14 cellular contexts compared by ENCODE assay signal in genomic region chr7:157567666-157568065, GRCh38.
DNase-seq lines count a peak whose midpoint lies in the region; ATAC-seq, FAIRE-seq and TF ChIP-seq lines count a peak whose summit lies in the region.
"Had no signal": no experiment of that assay in that cellular context is flagged by ENCODE, and none has a peak within 500 bp of the region (broad histone marks: within the 10 kb centered on the region; RNA-seq: fewer than 3 reads in every experiment).

No MANE protein-coding gene starts in this region.

- FAIRE-seq in RCC 7860 (lab: Jason Lieb, UNC) (no peak), urothelium cell line (lab: Jason Lieb, UNC) (no peak)
- FAIRE-seq: endometrium had no signal

- H2BK12ac ChIP-seq in neuronal stem cell (ENCODE audit: low read length): no peak overlapping the region

- H3K9me3 ChIP-seq in PC-3 (ENCODE audit: low read length): no peaks in the 10 kb centered on the region
- H3K9me3 ChIP-seq in neuronal stem cell (replicated peaks in 1 of 2; ENCODE audit: control insufficient read depth in 2 of 2, insufficient read depth in 1 of 2, low read depth in 1 of 2, low read length in 2 of 2): peaks cover 7 to 20% of the 10 kb centered on the region in 2 donors
- H3K9me3 ChIP-seq: mucosa of descending colon had no signal

- H3K4me1 ChIP-seq in PC-3 (ENCODE audit: insufficient read depth, low read length) (peaks cover 48% of the 10 kb centered on the region), neuronal stem cell (ENCODE audit: control insufficient read depth in 2 of 2, insufficient read depth in 1 of 2, low read depth in 1 of 2, low read length in 2 of 2) (peaks cover 22 to 26% of the 10 kb centered on the region in 2 donors)

- H3K9me2 ChIP-seq in PC-3 (replicated peaks; ENCODE audit: low read length): no peaks in the 10 kb centered on the region

- POLR2A ChIA-PET in activated CD4-positive, alpha-beta T cell treated with anti-CD3 and anti-CD28 coated beads, Interleukin-2, amount 10 ng/mL, durations not matched to agents 7 days and 5 days (lab: Charles Lee): no interaction called here
- POLR2A ChIA-PET in PC-3 (lab: Charles Lee; ENCODE audit: unreplicated experiment): no interaction called here

- no TSS peak for BruUV-seq in PC-3 (replicated peaks; lab: Mats Ljungman, UMichigan)

- H3K36me3 Mint-ChIP-seq in activated CD4-positive, alpha-beta T cell treated with anti-CD3 and anti-CD28 coated beads, Interleukin-2, amount 10 ng/mL, durations not matched to agents 7 days and 5 days (ENCODE audit: low read depth): no peaks in the 10 kb centered on the region
- H3K36me3 Mint-ChIP-seq in effector memory CD8-positive, alpha-beta T cell (ENCODE audit: insufficient read depth): peaks cover 12% of the 10 kb centered on the region

- H3K27me3 Mint-ChIP-seq in activated CD4-positive, alpha-beta T cell treated with anti-CD3 and anti-CD28 coated beads, Interleukin-2, amount 10 ng/mL, durations not matched to agents 7 days and 5 days: peaks cover 2% of the 10 kb centered on the region
- H3K27me3 Mint-ChIP-seq in effector memory CD8-positive, alpha-beta T cell: peaks cover 12 to 27% of the 10 kb centered on the region in 2 donors

- peak overlapping the region; percentile 82 for H3K18ac ChIP-seq in neuronal stem cell (ENCODE audit: low read length)

- peak overlapping the region; percentile 11; the same call in 1 of the 2 replicates for H3K9ac ChIP-seq in PC-3 (ENCODE audit: low read length)
- peak overlapping the region; percentile 39 for H3K9ac ChIP-seq in neuronal stem cell (ENCODE audit: low read depth, low read length, poor library complexity)

- no peaks in the 10 kb centered on the region for H3K79me2 ChIP-seq in PC-3 (ENCODE audit: low read length)

- H3K4me1 Mint-ChIP-seq in activated CD4-positive, alpha-beta T cell treated with anti-CD3 and anti-CD28 coated beads, Interleukin-2, amount 10 ng/mL, durations not matched to agents 7 days and 5 days: peaks cover 38% of the 10 kb centered on the region
- H3K4me1 Mint-ChIP-seq in effector memory CD8-positive, alpha-beta T cell (ENCODE audit: low read depth in 2 of 2): peaks cover 11 to 16% of the 10 kb centered on the region in 2 donors

- no peak for DNase-seq in activated CD4-positive, alpha-beta T cell treated with anti-CD3 and anti-CD28 coated beads, Interleukin-2, amount 10 ng/mL, durations not matched to agents 7 days and 5 days
- DNase-seq in activated CD4-positive, alpha-beta T cell treated with anti-CD3 and anti-CD28 coated beads, Interleukin-2, amount 50 U/mL, for 4 hours: no peak
- DNase-seq in PC-3: no peak
- DNase-seq in effector memory CD8-positive, alpha-beta T cell: no peak
- DNase-seq in neuronal stem cell (ENCODE audit: low spot score): no peak
- DNase-seq in activated CD4-positive, CD25-positive, alpha-beta regulatory T cell (lab: John Stamatoyannopoulos, UW): no peak
- DNase-seq in RCC 7860 (ENCODE audit: low spot score): no peak
- DNase-seq in urothelium cell line (ENCODE audit: low spot score): no peak
- DNase-seq: left cardiac atrium, mucosa of descending colon, NCI-H2107, WERI-Rb-1 had no signal

- no peaks in the 10 kb centered on the region for H3K27me3 ChIP-seq in PC-3 (ENCODE audit: low read length)
- H3K27me3 ChIP-seq in neuronal stem cell (ENCODE audit: control insufficient read depth in 3 of 3, insufficient read depth in 3 of 3, low read depth in 1 of 3, low read length in 3 of 3): no peaks in the 10 kb centered on the region

- H3K9me3 Mint-ChIP-seq in activated CD4-positive, alpha-beta T cell treated with anti-CD3 and anti-CD28 coated beads, Interleukin-2, amount 10 ng/mL, durations not matched to agents 7 days and 5 days: no peaks in the 10 kb centered on the region
- H3K9me3 Mint-ChIP-seq in effector memory CD8-positive, alpha-beta T cell: no peaks in the 10 kb centered on the region

- H4K91ac ChIP-seq in neuronal stem cell (ENCODE audit: low read depth, low read length, poor library complexity): no peak overlapping the region

- no CpG with 5 or more reads among the region's 10 CpGs for WGBS in neuronal stem cell (ENCODE audit: extremely low coverage in 2 of 2, insufficient read length in 2 of 2, insufficient replicate concordance in 1 of 2), 2 donors

- intact Hi-C loops in PC-3 (cut with micrococcal nuclease): no loop called here

- H2BK120ac ChIP-seq in neuronal stem cell (ENCODE audit: low read depth, low read length): no peak overlapping the region

- no peak overlapping the region for H3K23ac ChIP-seq in neuronal stem cell (ENCODE audit: low read depth, low read length, poor library complexity)

- no peak overlapping the region for H3K14ac ChIP-seq in neuronal stem cell (ENCODE audit: low read length)

- H3F3A ChIP-seq in PC-3 (ENCODE audit: low read length, unreplicated experiment): peaks cover 6% of the 10 kb centered on the region

- no peak overlapping the region for H2BK5ac ChIP-seq in neuronal stem cell (ENCODE audit: low read length)

- no peaks in the 10 kb centered on the region for H4K20me1 ChIP-seq in PC-3 (ENCODE audit: low read length)

- H3K79me1 ChIP-seq in neuronal stem cell (ENCODE audit: low read depth, low read length): peaks cover 4% of the 10 kb centered on the region

- no peak overlapping the region for H3K27ac Mint-ChIP-seq in activated CD4-positive, alpha-beta T cell treated with anti-CD3 and anti-CD28 coated beads, Interleukin-2, amount 10 ng/mL, durations not matched to agents 7 days and 5 days
- H3K27ac Mint-ChIP-seq in effector memory CD8-positive, alpha-beta T cell: peak overlapping the region; percentile 89 to 98

- CTCF ChIA-PET in activated CD4-positive, alpha-beta T cell treated with anti-CD3 and anti-CD28 coated beads, Interleukin-2, amount 10 ng/mL, durations not matched to agents 7 days and 5 days (lab: Charles Lee): interaction anchor here (1.4 kb wide), 1 partner anchor 44 kb away, joined by 3 read pairs; no protein-coding TSS in a partner anchor
- CTCF ChIA-PET in PC-3 (lab: Charles Lee): no interaction called here

- no peak overlapping the region for H4K8ac ChIP-seq in neuronal stem cell (ENCODE audit: low read depth, low read length)

- peak overlapping the region; percentile 85 for H3K4me3 Mint-ChIP-seq in activated CD4-positive, alpha-beta T cell treated with anti-CD3 and anti-CD28 coated beads, Interleukin-2, amount 10 ng/mL, durations not matched to agents 7 days and 5 days
- H3K4me3 Mint-ChIP-seq in effector memory CD8-positive, alpha-beta T cell: peak overlapping the region; percentile 91 to 99

- peak overlapping the region; percentile 99 for H3K27ac ChIP-seq in PC-3 (ENCODE audit: low read length)
- H3K27ac ChIP-seq in neuronal stem cell (replicated peaks; ENCODE audit: low read length): no peak overlapping the region
- H3K27ac ChIP-seq: WERI-Rb-1 had no signal

- ATAC-seq in PC-3: no peak
- no peak for ATAC-seq in effector memory CD8-positive, alpha-beta T cell (replicated peaks)
- ATAC-seq: Panc1 had no signal

- H3K4ac ChIP-seq in neuronal stem cell (ENCODE audit: low read length): no peak overlapping the region

- TF ChIP-seq CTCF in PC-3 (conservative IDR thresholded peaks at IDR 0.05; ENCODE audit: low read depth, low read length): no peak

- no peak overlapping the region for H3K4me2 ChIP-seq in PC-3 (ENCODE audit: low read length)
- H3K4me2 ChIP-seq in neuronal stem cell (ENCODE audit: insufficient read depth, low read length, poor library complexity, severe bottlenecking): no peak overlapping the region

- H2AFZ ChIP-seq in PC-3 (ENCODE audit: low read length): no peak overlapping the region
- no peak overlapping the region for H2AFZ ChIP-seq in neuronal stem cell (ENCODE audit: low read length)

- H3K36me3 ChIP-seq in PC-3 (ENCODE audit: low read depth, low read length) (no peaks in the 10 kb centered on the region), neuronal stem cell (replicated peaks in 1 of 2; ENCODE audit: control insufficient read depth in 2 of 2, insufficient read depth in 2 of 2, low read length in 2 of 2) (peaks cover 26 to 97% of the 10 kb centered on the region in 2 donors)

- no peak overlapping the region for H2AK5ac ChIP-seq in neuronal stem cell (ENCODE audit: low read depth, low read length)

- H2BK15ac ChIP-seq in neuronal stem cell (ENCODE audit: low read length): no peak overlapping the region

- H3K4me3 ChIP-seq in PC-3 (ENCODE audit: low read length) (no peak overlapping the region), neuronal stem cell (ENCODE audit: low read length in 2 of 2) (no peak overlapping the region)
- H3K4me3 ChIP-seq: mucosa of descending colon had no signal
